ENCODE assay signal across 6 cellular contexts in the genomic region with DNA sequence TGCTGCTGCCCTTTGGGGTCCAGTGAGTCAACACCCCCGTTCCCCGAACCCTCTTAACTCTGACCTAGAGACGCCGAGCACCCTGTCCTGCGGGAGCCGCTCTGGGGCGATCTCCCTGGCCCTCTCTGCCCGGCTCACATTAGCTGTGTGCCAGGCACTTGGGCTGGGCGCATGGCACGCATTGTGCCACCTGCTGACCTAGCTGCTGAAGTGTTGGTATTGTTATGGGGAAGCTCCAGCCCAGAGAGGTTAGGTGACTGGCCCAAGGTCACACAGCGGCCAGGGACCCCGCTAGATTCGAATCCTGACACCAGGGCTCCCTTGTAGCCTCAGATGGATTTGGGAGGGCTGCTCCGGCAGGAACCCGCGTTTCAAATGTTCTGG. TPM values are rescaled to one million over a fixed set of nuclear protein-coding genes. Genes with fewer than 3 reads are reported as not detected.
DNase-seq lines count a peak whose midpoint lies in the region; ATAC-seq and TF ChIP-seq lines count a peak whose summit lies in the region.

No MANE protein-coding gene starts in this region.

- DNase-seq in AG04450 (ENCODE audit: low read depth, low spot score) (no peak), SJCRH30 (no peak), iPS DF 6.9 (ENCODE audit: low read depth, low spot score) (no peak), upper lobe of left lung (peak; percentile 61 to 81), KBM-7 (no peak)

- H3K36me3 ChIP-seq in SJCRH30 (no peaks in the 10 kb centered on the region), iPS DF 6.9 (ENCODE audit: control insufficient read depth, insufficient read depth, low read length) (no peaks in the 10 kb centered on the region; the same call in 1 of the 2 replicates), upper lobe of left lung (peaks cover 0 to 6% (median 0%) of the 10 kb centered on the region in 4 donors)

- no CpG with 5 or more reads among the region's 16 CpGs for WGBS in iPS DF 6.9 (ENCODE audit: insufficient coverage, insufficient read length)
- WGBS in upper lobe of left lung, 2 donors = 67 to 78% methylated on average over 9 to 12 of the region's 16 CpGs

- H3K4me3 ChIP-seq in AG04450 (ENCODE audit: low read depth, low read length) = peak overlapping the region; percentile 90
- peak overlapping the region; percentile 90 for H3K4me3 ChIP-seq in SJCRH30
- H3K4me3 ChIP-seq in iPS DF 6.9 (ENCODE audit: low read length) = peak overlapping the region; percentile 72; the same call in 1 of the 2 replicates
- peak overlapping the region; percentile 59 to 95 (median 74) for H3K4me3 ChIP-seq in upper lobe of left lung

- TF ChIP-seq CTCF in AG04450 (IDR thresholded peaks at IDR 0.05; ENCODE audit: low read depth, low read length) (no peak), upper lobe of left lung (IDR thresholded peaks at IDR 0.05) (no peak)

- H3K27me3 ChIP-seq in AG04450 (ENCODE audit: control insufficient read depth, insufficient read depth, low read length) = no peaks in the 10 kb centered on the region
- no peaks in the 10 kb centered on the region for H3K27me3 ChIP-seq in SJCRH30
- no peaks in the 10 kb centered on the region for H3K27me3 ChIP-seq in iPS DF 6.9 (ENCODE audit: control insufficient read depth, insufficient read depth, low read length)
- no peaks in the 10 kb centered on the region for H3K27me3 ChIP-seq in upper lobe of left lung

- TF ChIP-seq POLR2A in upper lobe of left lung (IDR thresholded peaks at IDR 0.05) = no peak

- no peaks in the 10 kb centered on the region; the same call in 1 of the 2 replicates for H3K9me3 ChIP-seq in AG04450 (ENCODE audit: control insufficient read depth, insufficient read depth, low read length)
- no peaks in the 10 kb centered on the region for H3K9me3 ChIP-seq in SJCRH30 (replicated peaks)
- no peaks in the 10 kb centered on the region for H3K9me3 ChIP-seq in iPS DF 6.9 (ENCODE audit: control insufficient read depth, insufficient read depth, low read length)
- H3K9me3 ChIP-seq in upper lobe of left lung = no peaks in the 10 kb centered on the region

- CTCF ChIA-PET in AG04450 (lab: Charles Lee) = no interaction called here

- H3K27ac ChIP-seq in AG04450 (ENCODE audit: low read depth, low read length) = peak overlapping the region; percentile 52
- H3K27ac ChIP-seq in SJCRH30 = peak overlapping the region; percentile 59; the same call in 1 of the 2 replicates
- H3K27ac ChIP-seq in iPS DF 6.9 (ENCODE audit: low read length) = no peak overlapping the region
- H3K27ac ChIP-seq in upper lobe of left lung = peak overlapping the region; percentile 82 to 96 (median 94)

- POLR2A ChIA-PET in AG04450 (lab: Yijun Ruan, JAX) = interaction anchor here (1.2 to 1.7 kb wide), 2 partner anchors 17 to 34 kb away, joined by 5 to 7 read pairs; no protein-coding TSS in a partner anchor

- ATAC-seq in upper lobe of left lung (ENCODE audit: low FRiP score in 2 of 2) = peak in 1 of 2 donors; percentile 17
- ATAC-seq in HG03439 (IDR thresholded peaks at IDR 0.05; ENCODE audit: unreplicated experiment) = no peak

- in situ Hi-C loops in KBM-7 (cut with MboI; ENCODE audit: low pct_unique_long_range_greater_than_20kb, low sequenced_read_pairs) = no loop called here

- H3K4me1 ChIP-seq in SJCRH30 = no peaks in the 10 kb centered on the region
- peaks cover 4% of the 10 kb centered on the region for H3K4me1 ChIP-seq in iPS DF 6.9 (ENCODE audit: control insufficient read depth, insufficient read depth, low read length)
- peaks cover 17 to 34% (median 23%) of the 10 kb centered on the region in 4 donors for H3K4me1 ChIP-seq in upper lobe of left lung

- no peak for TF ChIP-seq EP300 in upper lobe of left lung (IDR thresholded peaks at IDR 0.05)

RNA-seq across cellular contexts. Expression of a gene that starts 1.1 kb away (rescaled TPM):
- 0.87 and 1.4 TPM in 2 replicates for polyA plus RNA-seq in AG04450 (2011; rRNA removed)
- polyA minus RNA-seq in AG04450 (2011; rRNA and poly(A)+ RNA removed) = 0.41 and 0.48 TPM in 2 replicates
- 0.73 and 0.76 TPM in 2 replicates for total RNA-seq in SJCRH30 (2014; rRNA removed; shearing (Covaris generic))
- total RNA-seq in upper lobe of left lung = 1 to 10 TPM in 5 of 6 donors, not detected in 1; 1.3 to 6.3 (median 1.7) TPM

RNA-seq across cellular contexts. Expression of a gene that starts 8.1 kb away (rescaled TPM):
- 29.4 and 36.8 TPM in 2 replicates for polyA plus RNA-seq in AG04450 (2011; rRNA removed)
- polyA minus RNA-seq in AG04450 (2011; rRNA and poly(A)+ RNA removed) = 31.4 and 32.0 TPM in 2 replicates
- 33.7 and 36.3 TPM in 2 replicates for total RNA-seq in SJCRH30 (2014; rRNA removed; shearing (Covaris generic))
- total RNA-seq in upper lobe of left lung = 10 to 100 TPM; 34.7 to 71.1 (median 51.4) TPM

RNA-seq across cellular contexts. Expression of a gene that starts 13.0 kb away (rescaled TPM):
- 35.4 and 38.2 TPM in 2 replicates for polyA plus RNA-seq in AG04450 (2011; rRNA removed)
- polyA minus RNA-seq in AG04450 (2011; rRNA and poly(A)+ RNA removed) = 39.0 and 39.7 TPM in 2 replicates
- 44.5 and 48.4 TPM in 2 replicates for total RNA-seq in SJCRH30 (2014; rRNA removed; shearing (Covaris generic))
- 100 to 1,000 TPM in 1 of 6 donors, 10 to 100 TPM in 5; 61.8 to 104 (median 83.5) TPM for total RNA-seq in upper lobe of left lung

RNA-seq across cellular contexts. Expression of a gene that starts 17.8 kb away (rescaled TPM):
- 11.9 and 17.2 TPM in 2 replicates for polyA plus RNA-seq in AG04450 (2011; rRNA removed)
- polyA minus RNA-seq in AG04450 (2011; rRNA and poly(A)+ RNA removed) = 9.9 and 16.9 TPM in 2 replicates
- 20.6 and 22.2 TPM in 2 replicates for total RNA-seq in SJCRH30 (2014; rRNA removed; shearing (Covaris generic))
- 10 to 100 TPM; 36.7 to 97.4 (median 68.4) TPM for total RNA-seq in upper lobe of left lung

RNA-seq across cellular contexts. Expression of a gene that starts 23.7 kb away (rescaled TPM):
- polyA plus RNA-seq in AG04450 (2011; rRNA removed) = 3.0 and 5.1 TPM in 2 replicates
- polyA minus RNA-seq in AG04450 (2011; rRNA and poly(A)+ RNA removed) = 2.2 and 5.3 TPM in 2 replicates
- 23.8 and 29.7 TPM in 2 replicates for total RNA-seq in SJCRH30 (2014; rRNA removed; shearing (Covaris generic))
- total RNA-seq in upper lobe of left lung = 1 to 10 TPM in 5 of 6 donors, not detected in 1; 1.9 to 6.8 (median 3.8) TPM

Comparison
In these comparisons a context has a peak if more than half of its experiments do, and no peak if none do; other contexts are left out.
1. DNase-seq: peak in upper lobe of left lung (2 of 2); none in AG04450 (single experiment), SJCRH30 (0 of 2), iPS DF 6.9 (single experiment) and KBM-7 (single experiment).
2. Peak in every context shown above with its lines, with median percentiles within 50 percentile points of each other: H3K4me3 ChIP-seq.